Comparison of ENCODE assay signal across 23 cellular contexts in genomic region chr3:8853081-8853480, GRCh38.
"Had no signal": no experiment of that assay in that cellular context is flagged by ENCODE, and none has a peak within 500 bp of the region (broad histone marks: within the 10 kb centered on the region; RNA-seq: fewer than 3 reads in every experiment).

No MANE protein-coding gene starts in this region.

- H3K9me3 Mint-ChIP-seq: activated naive CD4-positive, alpha-beta T cell treated with anti-CD3 and anti-CD28 coated beads for 36 hours; activated naive CD8-positive, alpha-beta T cell treated with anti-CD3 and anti-CD28 coated beads, Interleukin-2, amount 10 ng/mL, durations not matched to agents 7 days and 5 days; naive thymus-derived CD8-positive, alpha-beta T cell; neural progenitor cell had no signal

- H2AFZ ChIP-seq: neural progenitor cell had no signal

- H3K9me3 ChIP-seq: lower lobe of right lung, sigmoid colon, spleen, thoracic aorta, upper lobe of right lung had no signal

- H3K27me3 ChIP-seq: neural progenitor cell, sigmoid colon, spleen, upper lobe of right lung had no signal

- H3K27me3 Mint-ChIP-seq: activated CD4-positive, alpha-beta T cell treated with anti-CD3 and anti-CD28 coated beads for 36 hours; activated naive CD8-positive, alpha-beta T cell treated with anti-CD3 and anti-CD28 coated beads, Interleukin-2, amount 10 ng/mL, durations not matched to agents 7 days and 5 days; naive thymus-derived CD8-positive, alpha-beta T cell had no signal

- H3K4me3 Mint-ChIP-seq: activated CD4-positive, alpha-beta T cell treated with anti-CD3 and anti-CD28 coated beads for 36 hours; activated naive CD4-positive, alpha-beta T cell treated with anti-CD3 and anti-CD28 coated beads for 36 hours; activated naive CD8-positive, alpha-beta T cell treated with anti-CD3 and anti-CD28 coated beads, Interleukin-2, amount 10 ng/mL, durations not matched to agents 7 days and 5 days; naive thymus-derived CD8-positive, alpha-beta T cell; neural progenitor cell had no signal

- H3K36me3 Mint-ChIP-seq: naive thymus-derived CD8-positive, alpha-beta T cell; neural progenitor cell had no signal

- H3K9ac ChIP-seq: neural progenitor cell had no signal

- H3K27ac ChIP-seq: epithelial cell of prostate, lower lobe of right lung, neural progenitor cell, sigmoid colon, spleen, thoracic aorta, upper lobe of right lung had no signal

- H3K4me1 Mint-ChIP-seq: activated CD4-positive, alpha-beta T cell treated with anti-CD3 and anti-CD28 coated beads for 36 hours; activated naive CD8-positive, alpha-beta T cell treated with anti-CD3 and anti-CD28 coated beads, Interleukin-2, amount 10 ng/mL, durations not matched to agents 7 days and 5 days; naive thymus-derived CD8-positive, alpha-beta T cell; neural progenitor cell had no signal

- H3K4me2 ChIP-seq: neural progenitor cell had no signal

- DNase-seq: activated CD4-positive, alpha-beta T cell treated with anti-CD3 and anti-CD28 coated beads for 36 hours; activated CD4-positive, alpha-beta T cell treated with anti-CD3 and anti-CD28 coated beads, Interleukin-2, amount 50 U/mL, for 4 hours; activated naive CD4-positive, alpha-beta T cell treated with anti-CD3 and anti-CD28 coated beads for 36 hours; activated naive CD8-positive, alpha-beta T cell treated with anti-CD3 and anti-CD28 coated beads, Interleukin-2, amount 10 ng/mL, durations not matched to agents 7 days and 5 days; activated T-cell treated with anti-CD3 and anti-CD28 coated beads, Interleukin-2, amount 50 U/mL, for 48 hours; amygdala; glutamatergic neuron; hypothalamus; islet precursor cell; left cardiac atrium; lower lobe of right lung; naive thymus-derived CD8-positive, alpha-beta T cell; posterior cingulate gyrus; sigmoid colon; spleen; stimulated activated CD4-positive, alpha-beta T cell treated with anti-CD3 and anti-CD28 coated beads, Interleukin-4, amount 100 ng/mL, for 24 hours; stimulated activated naive CD4-positive, alpha-beta T cell treated with Interleukin-2 at 50 U/mL for 16 hours; T-helper 1 cell; T-helper 9 cell; upper lobe of right lung had no signal

- H3K4me3 ChIP-seq: lower lobe of right lung, neural progenitor cell, sigmoid colon, spleen, thoracic aorta, upper lobe of right lung had no signal

- H3K4me1 ChIP-seq: lower lobe of right lung, neural progenitor cell, spleen, upper lobe of right lung had no signal

- H3K36me3 ChIP-seq: lower lobe of right lung, neural progenitor cell, sigmoid colon, thoracic aorta, upper lobe of right lung had no signal

- ATAC-seq: activated CD4-positive, alpha-beta T cell treated with anti-CD3 and anti-CD28 coated beads for 36 hours; lower lobe of right lung; naive thymus-derived CD8-positive, alpha-beta T cell; upper lobe of right lung had no signal

- H3K27ac Mint-ChIP-seq: activated CD4-positive, alpha-beta T cell treated with anti-CD3 and anti-CD28 coated beads for 36 hours; activated naive CD4-positive, alpha-beta T cell treated with anti-CD3 and anti-CD28 coated beads for 36 hours; activated naive CD8-positive, alpha-beta T cell treated with anti-CD3 and anti-CD28 coated beads, Interleukin-2, amount 10 ng/mL, durations not matched to agents 7 days and 5 days; naive thymus-derived CD8-positive, alpha-beta T cell; neural progenitor cell had no signal
